In genomic region chr1:183039985-183040447, GRCh38 we compare ENCODE assay signal across 8 cellular contexts. TPM values are rescaled to one million over a fixed set of nuclear protein-coding genes. Genes with fewer than 3 reads are reported as not detected.
A peak's percentile ranks its signal among the peaks of the same experiment; 100 is the strongest.
DNase-seq lines count a peak whose midpoint lies in the region; ATAC-seq and TF ChIP-seq lines count a peak whose summit lies in the region.

No MANE protein-coding gene starts in this region.

- H3K4me1 Mint-ChIP-seq in MCF 10A (ENCODE audit: insufficient read depth, unreplicated experiment) (peaks cover 22% of the 10 kb centered on the region), nephron (peaks cover 48% of the 10 kb centered on the region)
- peaks cover 0 to 5% of the 10 kb centered on the region in 2 donors for H3K4me1 Mint-ChIP-seq in natural killer cell treated with Interleukin-12 subunit alpha and Interleukin-12 subunit beta and Interleukin-15 and Interleukin-18, amount 100 ng/mL, for 72 hours (ENCODE audit: low read depth in 2 of 2)

- no peak for TF ChIP-seq POLR2A in NB4 (IDR thresholded peaks at IDR 0.05; ENCODE audit: extremely low read depth, insufficient read length)

- H3K4me3 Mint-ChIP-seq in MCF 10A (ENCODE audit: unreplicated experiment) (no peak overlapping the region), nephron (no peak overlapping the region)
- H3K4me3 Mint-ChIP-seq in natural killer cell treated with Interleukin-12 subunit alpha and Interleukin-12 subunit beta and Interleukin-15 and Interleukin-18, amount 100 ng/mL, for 72 hours = no peak overlapping the region

- H3K27ac Mint-ChIP-seq in MCF 10A (ENCODE audit: low read depth, unreplicated experiment) = peak overlapping the region; percentile 14
- peak overlapping the region; percentile 14 to 60 (median 44) for H3K27ac Mint-ChIP-seq in nephron
- H3K27ac Mint-ChIP-seq in natural killer cell treated with Interleukin-12 subunit alpha and Interleukin-12 subunit beta and Interleukin-15 and Interleukin-18, amount 100 ng/mL, for 72 hours = no peak overlapping the region

- H3K9me3 Mint-ChIP-seq in MCF 10A (ENCODE audit: unreplicated experiment) = no peaks in the 10 kb centered on the region
- H3K9me3 Mint-ChIP-seq in nephron = no peaks in the 10 kb centered on the region
- no peaks in the 10 kb centered on the region for H3K9me3 Mint-ChIP-seq in natural killer cell treated with Interleukin-12 subunit alpha and Interleukin-12 subunit beta and Interleukin-15 and Interleukin-18, amount 100 ng/mL, for 72 hours

- CTCF ChIA-PET in MCF 10A (lab: Yijun Ruan, JAX) = interaction anchor here (0.5 to 0.6 kb wide), 3 partner anchors 33 to 162 kb away, joined by 3 read pairs; no protein-coding TSS in a partner anchor

- H3K27me3 Mint-ChIP-seq in MCF 10A (ENCODE audit: insufficient read depth, unreplicated experiment) (no peaks in the 10 kb centered on the region), nephron (ENCODE audit: low read depth) (no peaks in the 10 kb centered on the region)
- H3K27me3 Mint-ChIP-seq in natural killer cell treated with Interleukin-12 subunit alpha and Interleukin-12 subunit beta and Interleukin-15 and Interleukin-18, amount 100 ng/mL, for 72 hours = peaks cover 24 to 31% of the 10 kb centered on the region in 2 donors

- H3K36me3 Mint-ChIP-seq in MCF 10A (ENCODE audit: insufficient read depth, unreplicated experiment) (peaks cover 7% of the 10 kb centered on the region), nephron (ENCODE audit: low read depth) (peaks cover 6% of the 10 kb centered on the region)
- no peaks in the 10 kb centered on the region for H3K36me3 Mint-ChIP-seq in natural killer cell treated with Interleukin-12 subunit alpha and Interleukin-12 subunit beta and Interleukin-15 and Interleukin-18, amount 100 ng/mL, for 72 hours

- DNase-seq in DMS79 (lab: John Stamatoyannopoulos, UW) (peak; percentile 57), NB4 (ENCODE audit: low read depth) (peak; percentile 95), MCF 10A (ENCODE audit: unreplicated experiment) (peak; percentile 62)
- DNase-seq in natural killer cell treated with Interleukin-12 subunit alpha and Interleukin-12 subunit beta and Interleukin-15 and Interleukin-18, amount 100 ng/mL, for 72 hours (ENCODE audit: low spot score) = no peak

- POLR2A ChIA-PET in MCF 10A (lab: Yijun Ruan, JAX) = interaction anchor here (0.6 to 1.8 kb wide), 10 partner anchors 8 to 446 kb away, joined by 3 to 11 read pairs (median 3); no protein-coding TSS in a partner anchor

- no peak for TF ChIP-seq CTCF in NB4 (IDR thresholded peaks at IDR 0.05; ENCODE audit: low read depth, low read length)
- no peak for TF ChIP-seq CTCF in MCF 10A (IDR thresholded peaks at IDR 0.05; ENCODE audit: unreplicated experiment)
- no peak for TF ChIP-seq CTCF in nephron (IDR thresholded peaks at IDR 0.05; ENCODE audit: unreplicated experiment in 3 of 3)

- no peak overlapping the region for H3K4me3 ChIP-seq in NB4 (ENCODE audit: low read depth, low read length)

- no TSS peak for BruUV-seq in MCF 10A (replicated peaks; lab: Mats Ljungman, UMichigan)

- intact Hi-C loops in MCF 10A (cut with micrococcal nuclease) = no loop called here

- no peak for ATAC-seq in HG03469 (IDR thresholded peaks at IDR 0.05; ENCODE audit: unreplicated experiment)
- ATAC-seq in natural killer cell treated with Interleukin-12 subunit alpha and Interleukin-12 subunit beta and Interleukin-15 and Interleukin-18, amount 100 ng/mL, for 72 hours = no peak
- ATAC-seq in HG02763 (IDR thresholded peaks at IDR 0.05; ENCODE audit: unreplicated experiment) = no peak
- no peak for ATAC-seq in HG03521 (IDR thresholded peaks at IDR 0.05; ENCODE audit: unreplicated experiment)

RNA-seq across cellular contexts. Expression of gene LAMC1, which starts 16.8 kb away (rescaled TPM):
- total RNA-seq in MCF 10A (2022) = 179 and 230 TPM in 2 replicates
- total RNA-seq in natural killer cell treated with Interleukin-12 subunit alpha and Interleukin-12 subunit beta and Interleukin-15 and Interleukin-18, amount 100 ng/mL, for 72 hours = under 1 TPM; 0.64 to 0.84 TPM

Comparison
In these comparisons a context has a peak if more than half of its experiments do, and no peak if none do; other contexts are left out.
1. H3K27ac Mint-ChIP-seq: peak in MCF 10A (single experiment) and nephron (3 of 3); none in natural killer cell treated with Interleukin-12 subunit alpha and Interleukin-12 subunit beta and Interleukin-15 and Interleukin-18, amount 100 ng/mL, for 72 hours (0 of 2).
2. RNA of gene LAMC1, which starts 16.8 kb away (total RNA-seq): 179 to 230 TPM in MCF 10A; 0.64 to 0.84 TPM in natural killer cell treated with Interleukin-12 subunit alpha and Interleukin-12 subunit beta and Interleukin-15 and Interleukin-18, amount 100 ng/mL, for 72 hours; every median in the first group is over 10 times any median in the second.